Comparison of ENCODE assay signal across 8 cellular contexts in the genomic region with DNA sequence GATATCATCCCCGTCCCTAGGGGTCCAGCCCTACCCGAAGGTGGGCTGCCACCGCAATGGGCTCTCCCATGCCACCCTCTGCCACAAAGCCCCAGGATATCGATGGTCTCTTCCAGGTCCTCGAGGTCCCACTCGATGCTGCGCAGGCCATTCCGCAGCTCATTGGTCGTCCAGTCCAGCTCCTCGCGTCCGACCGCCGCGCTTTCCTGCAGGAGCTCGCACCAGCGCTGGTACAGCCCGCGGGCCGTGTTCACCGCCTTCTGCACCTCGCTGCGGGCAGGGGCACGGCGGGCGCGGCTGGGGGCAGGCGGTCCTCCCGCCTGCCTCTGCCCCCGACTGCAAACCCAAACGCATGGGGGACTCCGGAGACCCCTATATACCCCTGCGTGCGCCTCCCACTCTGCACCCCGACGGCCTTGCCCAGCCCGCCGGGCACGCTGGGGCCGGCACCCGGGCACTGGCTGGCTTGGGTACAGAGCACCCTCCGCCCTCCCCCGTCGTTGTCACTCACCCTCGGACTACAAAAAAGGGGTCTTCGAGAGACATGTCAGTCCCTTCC. TPM values are rescaled to one million over a fixed set of nuclear protein-coding genes. Genes with fewer than 3 reads are reported as not detected.
DNase-seq lines count a peak whose midpoint lies in the region; ATAC-seq, FAIRE-seq and TF ChIP-seq lines count a peak whose summit lies in the region.

No MANE protein-coding gene starts in this region.

- peak overlapping the region; percentile 94 for H3K4me3 Mint-ChIP-seq in Calu3 (ENCODE audit: low read depth, unreplicated experiment)
- peak overlapping the region; percentile 94 for H3K4me3 Mint-ChIP-seq in central memory CD8-positive, alpha-beta T cell

- H3K9me3 Mint-ChIP-seq in Calu3 (ENCODE audit: low read depth, unreplicated experiment) = no peaks in the 10 kb centered on the region
- H3K9me3 Mint-ChIP-seq in central memory CD8-positive, alpha-beta T cell = no peaks in the 10 kb centered on the region

- 10% methylated on average over 2 of the region's 46 CpGs for WGBS in right lobe of liver (ENCODE audit: insufficient coverage, low coverage, low lambda C conversion rate, missing lambda C conversion rate)
- 1% methylated on average over 14 of the region's 46 CpGs for WGBS in suprapubic skin

- BruUV-seq in Calu3 (replicated peaks; lab: Mats Ljungman, UMichigan) (no TSS peak), Panc1 (replicated peaks; lab: Mats Ljungman, UMichigan) (TSS peak; percentile 59)

- no peak for FAIRE-seq in D721Med (lab: Jason Lieb, UNC)

- H3K27me3 ChIP-seq in Panc1 (ENCODE audit: control insufficient read depth, insufficient read depth, low read length) (no peaks in the 10 kb centered on the region), right lobe of liver (no peaks in the 10 kb centered on the region), suprapubic skin (no peaks in the 10 kb centered on the region)

- CTCF ChIA-PET in Calu3 (lab: Charles Lee) = interaction anchor here (0.7 to 1.4 kb wide), 5 partner anchors 14 to 83 kb away, joined by 3 to 8 read pairs (median 4); no protein-coding TSS in a partner anchor
- CTCF ChIA-PET in Panc1 (lab: Charles Lee) = no interaction called here

- POLR2A ChIA-PET in Panc1 (lab: Charles Lee) = no interaction called here

- H3K36me3 ChIP-seq in Panc1 (ENCODE audit: control insufficient read depth, insufficient read depth, low read length) (peaks cover 10% of the 10 kb centered on the region; the same call in 1 of the 2 replicates), right lobe of liver (peaks cover 0 to 5% (median under 1%) of the 10 kb centered on the region in 4 donors), suprapubic skin (peaks cover 9% of the 10 kb centered on the region)

- H3K4me3 ChIP-seq in Panc1 (ENCODE audit: low read depth in 2 of 2, low read length in 2 of 2) (peak overlapping the region; percentile 83 to 93), right lobe of liver (peak overlapping the region; percentile 73 to 88 (median 77)), suprapubic skin (peak overlapping the region; percentile 79)

- H3K27ac ChIP-seq in Panc1 (ENCODE audit: low read length) (peak overlapping the region; percentile 96), right lobe of liver (peak overlapping the region; percentile 90 to 99 (median 98)), suprapubic skin (peak overlapping the region; percentile 97)

- TF ChIP-seq POLR2A in right lobe of liver (IDR thresholded peaks at IDR 0.05) (no peak), suprapubic skin (IDR thresholded peaks at IDR 0.05) (no peak)

- no peak for TF ChIP-seq CTCF in Calu3 (IDR thresholded peaks at IDR 0.05; ENCODE audit: unreplicated experiment)
- no peak for TF ChIP-seq CTCF in Panc1 (IDR thresholded peaks at IDR 0.05)
- no peak for TF ChIP-seq CTCF in right lobe of liver (IDR thresholded peaks at IDR 0.05)
- TF ChIP-seq CTCF in suprapubic skin (IDR thresholded peaks at IDR 0.05) = no peak
- no peak for TF ChIP-seq CTCF in D721Med (IDR thresholded peaks at IDR 0.05; ENCODE audit: insufficient read depth, missing control alignments)

- H3K4me1 Mint-ChIP-seq in Calu3 (ENCODE audit: low read depth, unreplicated experiment) = peaks cover 17% of the 10 kb centered on the region
- peaks cover 57% of the 10 kb centered on the region for H3K4me1 Mint-ChIP-seq in central memory CD8-positive, alpha-beta T cell

- no peak for DNase-seq in Calu3
- DNase-seq in HCEC 1CT = peak; percentile 49
- DNase-seq in Panc1 (ENCODE audit: low read depth, low spot score) = no peak
- peak in 1 of 2 donors; percentile 13 for DNase-seq in central memory CD8-positive, alpha-beta T cell (ENCODE audit: low spot score in 2 of 2)
- DNase-seq in right lobe of liver = peak; percentile 71 to 79 (median 72)
- DNase-seq in suprapubic skin (ENCODE audit: low spot score in 2 of 2) = peak in 1 of 2 donors; percentile 78
- no peak for DNase-seq in D721Med (ENCODE audit: insufficient read length, low spot score)

- in situ Hi-C loops in Panc1 (cut with HindIII; ENCODE audit: low pct_unique_long_range_greater_than_20kb, low sequenced_read_pairs) = no loop called here

- H3K4me1 ChIP-seq in Panc1 (ENCODE audit: control insufficient read depth, insufficient read depth, low read length) = no peaks in the 10 kb centered on the region
- H3K4me1 ChIP-seq in right lobe of liver = peaks cover 0 to 10% (median 5%) of the 10 kb centered on the region in 4 donors
- H3K4me1 ChIP-seq in suprapubic skin = peaks cover 22% of the 10 kb centered on the region

- TF ChIP-seq EP300 in suprapubic skin (IDR thresholded peaks at IDR 0.05) = no peak

- intact Hi-C loops in Calu3 (cut with micrococcal nuclease; ENCODE audit: unreplicated experiment) (no loop called here), Panc1 (cut with micrococcal nuclease; ENCODE audit: unreplicated experiment) (no loop called here), right lobe of liver (cut with DNase I) (no loop called here)

- H3K9me3 ChIP-seq in Panc1 (ENCODE audit: control insufficient read depth, insufficient read depth, low read depth, low read length) (no peaks in the 10 kb centered on the region), right lobe of liver (no peaks in the 10 kb centered on the region), suprapubic skin (no peaks in the 10 kb centered on the region)

- peak overlapping the region; percentile 100 for H3K27ac Mint-ChIP-seq in Calu3 (ENCODE audit: unreplicated experiment)
- H3K27ac Mint-ChIP-seq in central memory CD8-positive, alpha-beta T cell (ENCODE audit: low read depth) = peak overlapping the region; percentile 100

- ATAC-seq in Panc1 (peak; percentile 5), right lobe of liver (peak; percentile 0 to 1 (median 0)), HG02798 (IDR thresholded peaks at IDR 0.05; ENCODE audit: poor library complexity, unreplicated experiment) (no peak)
- ATAC-seq in central memory CD8-positive, alpha-beta T cell (replicated peaks; ENCODE audit: extremely low read depth, poor library complexity, severe bottlenecking) = peak; percentile 3

- peaks cover 15% of the 10 kb centered on the region for H3K27me3 Mint-ChIP-seq in Calu3 (ENCODE audit: unreplicated experiment)
- peaks cover 5% of the 10 kb centered on the region for H3K27me3 Mint-ChIP-seq in central memory CD8-positive, alpha-beta T cell

- H3K36me3 Mint-ChIP-seq in Calu3 (ENCODE audit: insufficient read depth, unreplicated experiment) = peaks cover 82% of the 10 kb centered on the region
- H3K36me3 Mint-ChIP-seq in central memory CD8-positive, alpha-beta T cell (ENCODE audit: insufficient read depth) = peaks cover 50% of the 10 kb centered on the region

RNA-seq across cellular contexts. Expression of gene STX10, which starts 0.5 kb away (rescaled TPM):
- total RNA-seq in Calu3 (2022) = 52.3 and 52.7 TPM in 2 replicates
- total RNA-seq in Panc1 (2021; ENCODE audit: unreplicated experiment) = 43.6 TPM
- 108 TPM for polyA plus RNA-seq in Panc1 (2012; ENCODE audit: insufficient read length)
- 10 to 100 TPM; 18.2 to 41.5 (median 23.4) TPM for total RNA-seq in right lobe of liver
- 100 to 1,000 TPM in 1 of 4 donors, 10 to 100 TPM in 3; 71.9 to 110 (median 82.2) TPM for total RNA-seq in suprapubic skin

RNA-seq across cellular contexts. Expression of gene IER2, which starts 0.5 kb away (rescaled TPM):
- 96.3 and 108 TPM in 2 replicates for total RNA-seq in Calu3 (2022)
- 80.4 TPM for total RNA-seq in Panc1 (2021; ENCODE audit: unreplicated experiment)
- polyA plus RNA-seq in Panc1 (2012; ENCODE audit: insufficient read length) = 81.1 TPM
- 10 to 100 TPM; 19.1 to 86.6 (median 23.8) TPM for total RNA-seq in right lobe of liver
- 100 to 1,000 TPM; 154 to 377 (median 214) TPM for total RNA-seq in suprapubic skin

RNA-seq across cellular contexts. Expression of gene NACC1, which starts 31.6 kb away (rescaled TPM):
- 80.9 and 83.1 TPM in 2 replicates for total RNA-seq in Calu3 (2022)
- 129 TPM for total RNA-seq in Panc1 (2021; ENCODE audit: unreplicated experiment)
- polyA plus RNA-seq in Panc1 (2012; ENCODE audit: insufficient read length) = 97.8 TPM
- total RNA-seq in right lobe of liver = 10 to 100 TPM; 19.2 to 30.3 (median 26.4) TPM
- 10 to 100 TPM; 13.4 to 47.6 (median 35.3) TPM for total RNA-seq in suprapubic skin

RNA-seq across cellular contexts. Expression of gene TRMT1, which starts 33.2 kb away (rescaled TPM):
- 36.5 and 40.2 TPM in 2 replicates for total RNA-seq in Calu3 (2022)
- total RNA-seq in Panc1 (2021; ENCODE audit: unreplicated experiment) = 52.0 TPM
- 41.4 TPM for polyA plus RNA-seq in Panc1 (2012; ENCODE audit: insufficient read length)
- total RNA-seq in right lobe of liver = 10 to 100 TPM; 15.0 to 20.5 (median 17.2) TPM
- total RNA-seq in suprapubic skin = 10 to 100 TPM; 35.1 to 46.2 (median 40.6) TPM

RNA-seq across cellular contexts. Expression of gene LYL1, which starts 47.0 kb away (rescaled TPM):
- total RNA-seq in Calu3 (2022) (0.32 TPM in 1 of 2 replicates, not detected in the other), Panc1 (2021; ENCODE audit: unreplicated experiment) (0.23 TPM), right lobe of liver (1 to 10 TPM; 1.1 to 3.7 (median 2.3) TPM), suprapubic skin (1 to 10 TPM; 1.5 to 2.7 (median 2.2) TPM)
- 0.48 TPM for polyA plus RNA-seq in Panc1 (2012; ENCODE audit: insufficient read length)

Comparison
In these comparisons a context has a peak if more than half of its experiments do, and no peak if none do; other contexts are left out.
1. DNase-seq: peak in HCEC 1CT (single experiment) and right lobe of liver (3 of 3); none in Calu3 (single experiment), Panc1 (single experiment) and D721Med (single experiment).
2. Peak in every context shown above with its lines, with median percentiles within 50 percentile points of each other: H3K27ac ChIP-seq and H3K4me3 ChIP-seq.